In genomic region chr5:90590-91547, GRCh38 we compare ENCODE assay signal across 1 cellular context.
A peak's percentile ranks its signal among the peaks of the same experiment; 100 is the strongest.
TF ChIP-seq lines count a peak whose summit lies in the region.

No MANE protein-coding gene starts in this region.

TF ChIP-seq in HEK293, 187 proteins besides CTCF, POLR2A, EP300 and RAD21 (continued from another document):
- TF ChIP-seq, protein P1, sequence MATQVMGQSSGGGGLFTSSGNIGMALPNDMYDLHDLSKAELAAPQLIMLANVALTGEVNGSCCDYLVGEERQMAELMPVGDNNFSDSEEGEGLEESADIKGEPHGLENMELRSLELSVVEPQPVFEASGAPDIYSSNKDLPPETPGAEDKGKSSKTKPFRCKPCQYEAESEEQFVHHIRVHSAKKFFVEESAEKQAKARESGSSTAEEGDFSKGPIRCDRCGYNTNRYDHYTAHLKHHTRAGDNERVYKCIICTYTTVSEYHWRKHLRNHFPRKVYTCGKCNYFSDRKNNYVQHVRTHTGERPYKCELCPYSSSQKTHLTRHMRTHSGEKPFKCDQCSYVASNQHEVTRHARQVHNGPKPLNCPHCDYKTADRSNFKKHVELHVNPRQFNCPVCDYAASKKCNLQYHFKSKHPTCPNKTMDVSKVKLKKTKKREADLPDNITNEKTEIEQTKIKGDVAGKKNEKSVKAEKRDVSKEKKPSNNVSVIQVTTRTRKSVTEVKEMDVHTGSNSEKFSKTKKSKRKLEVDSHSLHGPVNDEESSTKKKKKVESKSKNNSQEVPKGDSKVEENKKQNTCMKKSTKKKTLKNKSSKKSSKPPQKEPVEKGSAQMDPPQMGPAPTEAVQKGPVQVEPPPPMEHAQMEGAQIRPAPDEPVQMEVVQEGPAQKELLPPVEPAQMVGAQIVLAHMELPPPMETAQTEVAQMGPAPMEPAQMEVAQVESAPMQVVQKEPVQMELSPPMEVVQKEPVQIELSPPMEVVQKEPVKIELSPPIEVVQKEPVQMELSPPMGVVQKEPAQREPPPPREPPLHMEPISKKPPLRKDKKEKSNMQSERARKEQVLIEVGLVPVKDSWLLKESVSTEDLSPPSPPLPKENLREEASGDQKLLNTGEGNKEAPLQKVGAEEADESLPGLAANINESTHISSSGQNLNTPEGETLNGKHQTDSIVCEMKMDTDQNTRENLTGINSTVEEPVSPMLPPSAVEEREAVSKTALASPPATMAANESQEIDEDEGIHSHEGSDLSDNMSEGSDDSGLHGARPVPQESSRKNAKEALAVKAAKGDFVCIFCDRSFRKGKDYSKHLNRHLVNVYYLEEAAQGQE (tag by site-specific recombination; IDR thresholded peaks at IDR 0.05): peak; percentile 88
- TF ChIP-seq ZNF639 (tag by site-specific recombination; IDR thresholded peaks at IDR 0.05): no peak
- TF ChIP-seq ZSCAN16 (tag by site-specific recombination; IDR thresholded peaks at IDR 0.05): no peak
- no peak for TF ChIP-seq ZNF140 (tag by site-specific recombination; IDR thresholded peaks at IDR 0.05)
- peak; percentile 88 for TF ChIP-seq ZIC2 (tag by site-specific recombination; IDR thresholded peaks at IDR 0.05)
- TF ChIP-seq ZNF354C (tag by site-specific recombination; IDR thresholded peaks at IDR 0.05; ENCODE audit: borderline replicate concordance, low read depth): no peak
